Comparison of ENCODE assay signal across 21 cellular contexts in genomic region chr3:112995800-112996199, GRCh38. TPM values are rescaled to one million over a fixed set of nuclear protein-coding genes. Genes with fewer than 3 reads are reported as not detected.
A peak's percentile ranks its signal among the peaks of the same experiment; 100 is the strongest.
DNase-seq lines count a peak whose midpoint lies in the region; ATAC-seq, FAIRE-seq and TF ChIP-seq lines count a peak whose summit lies in the region.
"Had no signal": no experiment of that assay in that cellular context is flagged by ENCODE, and none has a peak within 500 bp of the region (broad histone marks: within the 10 kb centered on the region; RNA-seq: fewer than 3 reads in every experiment).

No MANE protein-coding gene starts in this region.

- peaks cover 5 to 39% (median 21%) of the 10 kb centered on the region in 5 donors for H3K36me3 Mint-ChIP-seq in naive thymus-derived CD4-positive, alpha-beta T cell

- H3K4me2 ChIP-seq in HepG2 (ENCODE audit: low read depth, low read length) (no peak overlapping the region), Loucy (ENCODE audit: low read depth, low read length, poor library complexity, severe bottlenecking) (peak overlapping the region; percentile 7)

- no peaks in the 10 kb centered on the region for H3K27me3 Mint-ChIP-seq in naive thymus-derived CD4-positive, alpha-beta T cell
- H3K27me3 Mint-ChIP-seq: CD4-positive, alpha-beta memory T cell; IgD-negative memory B cell had no signal

- TF ChIP-seq CTCF in HepG2 (CRISPR knock-in tag; IDR thresholded peaks at IDR 0.05) (no peak), right lobe of liver (IDR thresholded peaks at IDR 0.05) (no peak), Loucy (conservative IDR thresholded peaks at IDR 0.05; ENCODE audit: low read length) (no peak)

- peak overlapping the region in 1 of 10 donors; percentile 8 for H3K4me3 Mint-ChIP-seq in naive thymus-derived CD4-positive, alpha-beta T cell
- H3K4me3 Mint-ChIP-seq: CD4-positive, alpha-beta memory T cell; HFFc6; IgD-negative memory B cell had no signal

- H3K9me3 ChIP-seq in HepG2 (ENCODE audit: low read length), result no peaks in the 10 kb centered on the region
- H3K9me3 ChIP-seq in right lobe of liver, result no peaks in the 10 kb centered on the region
- H3K9me3 ChIP-seq in Loucy (ENCODE audit: insufficient read depth, low read depth, low read length), result no peaks in the 10 kb centered on the region
- H3K9me3 ChIP-seq in naive thymus-derived CD4-positive, alpha-beta T cell (ENCODE audit: control insufficient read depth in 2 of 3, low read length in 3 of 3), result no peaks in the 10 kb centered on the region

- H3K27ac Mint-ChIP-seq in naive thymus-derived CD4-positive, alpha-beta T cell, result peak overlapping the region in 6 of 9 donors; percentile 24 to 98 (median 74)
- H3K27ac Mint-ChIP-seq: HFFc6 had no signal

- H4K20me1 ChIP-seq in HepG2 (ENCODE audit: insufficient read depth, low read length) (no peaks in the 10 kb centered on the region), Loucy (ENCODE audit: insufficient read depth, low read length, poor library complexity, severe bottlenecking) (peaks cover 15% of the 10 kb centered on the region)

- no peak for TF ChIP-seq EP300 in HepG2 (IDR thresholded peaks at IDR 0.05; ENCODE audit: low read depth in 2 of 2, low read length in 2 of 2)
- no peak for TF ChIP-seq EP300 in HepG2 (CRISPR knock-in tag; IDR thresholded peaks at IDR 0.05; ENCODE audit: borderline replicate concordance)

- no peaks in the 10 kb centered on the region; a peak in 1 of 5 replicates for H3K27me3 ChIP-seq in HepG2 (ENCODE audit: control insufficient read depth in 1 of 2, insufficient read depth in 2 of 2, low read length in 2 of 2)
- H3K27me3 ChIP-seq in right lobe of liver, result no peaks in the 10 kb centered on the region
- H3K27me3 ChIP-seq in Loucy (ENCODE audit: insufficient read depth, low read length, poor library complexity, severe bottlenecking), result no peaks in the 10 kb centered on the region
- H3K27me3 ChIP-seq in naive thymus-derived CD4-positive, alpha-beta T cell (ENCODE audit: control insufficient read depth in 2 of 2, insufficient read depth in 2 of 2, low read length in 2 of 2), result no peaks in the 10 kb centered on the region

- ATAC-seq in HepG2, result no peak
- no peak for ATAC-seq in right lobe of liver
- no peak for ATAC-seq in naive thymus-derived CD4-positive, alpha-beta T cell
- ATAC-seq: HCT116 had no signal

- no peak overlapping the region for H3K9ac ChIP-seq in HepG2 (ENCODE audit: insufficient read depth, low read depth, low read length)
- H3K9ac ChIP-seq in Loucy (ENCODE audit: low read depth, low read length, poor library complexity, severe bottlenecking), result no peak overlapping the region

- intact Hi-C loops in HepG2 (cut with micrococcal nuclease; ENCODE audit: unreplicated experiment) (no loop called here), right lobe of liver (cut with DNase I) (no loop called here)
- intact Hi-C loops in naive thymus-derived CD4-positive, alpha-beta T cell (cut with micrococcal nuclease), result loop anchor here in 1 of 2 donors (10.0 kb wide), 2 partner anchors 531 to 691 kb away; no protein-coding TSS in a partner anchor

- no peak for DNase-seq in HepG2 (ENCODE audit: low spot score)
- no peak for DNase-seq in right lobe of liver
- no peak for DNase-seq in naive thymus-derived CD4-positive, alpha-beta T cell
- DNase-seq in epidermal melanocyte (ENCODE audit: insufficient read length, low spot score), result no peak
- no peak for DNase-seq in middle frontal gyrus (ENCODE audit: extremely low spot score, low spot score)
- DNase-seq: AML-193; CD4-positive, alpha-beta memory T cell; DMS153; DMS79 treated with DMSO at 0.1 percent for 48 hours; GF-D8; GOT3; H7; HFFc6 had no signal

- H2AFZ ChIP-seq in HepG2 (ENCODE audit: low read length) (no peak overlapping the region), Loucy (ENCODE audit: low read length) (no peak overlapping the region)

- FAIRE-seq in HepG2 (lab: Jason Lieb, UNC), result no peak
- FAIRE-seq: A204.1 had no signal

- TF ChIP-seq RAD21 in HepG2 (CRISPR knock-in tag; IDR thresholded peaks at IDR 0.05), result no peak

- no peaks in the 10 kb centered on the region; the same call in 1 of the 2 replicates for H3F3A ChIP-seq in Loucy (ENCODE audit: low read depth)

- POLR2A ChIA-PET in HepG2 (lab: Yijun Ruan, JAX), result no interaction called here
- POLR2A ChIA-PET in naive thymus-derived CD4-positive, alpha-beta T cell (lab: Charles Lee), result interaction anchor here (10.2 kb wide), 1 partner anchor 10 kb away, joined by 168 read pairs; no protein-coding TSS in a partner anchor

- H3K36me3 ChIP-seq in HepG2 (replicated peaks in 1 of 2; ENCODE audit: control insufficient read depth in 1 of 2, insufficient read depth in 2 of 2, low read length in 2 of 2) (peaks cover 4 to 18% of the 10 kb centered on the region in 2 experiments; a peak in 4 of 5 replicates), right lobe of liver (peaks cover 0 to 6% (median 0%) of the 10 kb centered on the region in 4 donors), Loucy (ENCODE audit: insufficient read depth, low read length) (peaks cover 17% of the 10 kb centered on the region; the same call in 1 of the 2 replicates)
- H3K36me3 ChIP-seq in naive thymus-derived CD4-positive, alpha-beta T cell (ENCODE audit: control insufficient read depth in 2 of 3, insufficient read depth in 3 of 3, low read length in 3 of 3), result peaks cover 0 to 36% (median 5%) of the 10 kb centered on the region in 3 experiments

- H3K79me2 ChIP-seq in HepG2 (ENCODE audit: insufficient read depth, low read length) (peaks cover 14% of the 10 kb centered on the region), Loucy (ENCODE audit: insufficient read depth, low read length) (peaks cover 40% of the 10 kb centered on the region)

- H3K4me1 ChIP-seq in HepG2 (ENCODE audit: insufficient read depth, low read length) (peaks cover 20% of the 10 kb centered on the region), right lobe of liver (peaks cover 0 to 15% (median 0%) of the 10 kb centered on the region in 4 donors), Loucy (ENCODE audit: insufficient read depth, low read length, poor library complexity, severe bottlenecking) (peaks cover 30% of the 10 kb centered on the region)
- H3K4me1 ChIP-seq in naive thymus-derived CD4-positive, alpha-beta T cell (ENCODE audit: control insufficient read depth in 2 of 2, insufficient read depth in 2 of 2, low read length in 2 of 2), result peaks cover 18 to 19% of the 10 kb centered on the region in 2 donors

- no TSS peak for BruUV-seq in HepG2 (replicated peaks; lab: Mats Ljungman, UMichigan)

- 99% methylated on average over 4 of the region's 4 CpGs for WGBS in HepG2 (ENCODE audit: low lambda C conversion rate)
- WGBS in right lobe of liver (ENCODE audit: insufficient coverage, low coverage, low lambda C conversion rate, missing lambda C conversion rate), result 91% methylated on average over 4 of the region's 4 CpGs

- H3K4me1 Mint-ChIP-seq in naive thymus-derived CD4-positive, alpha-beta T cell, result peaks cover 30 to 93% (median 79%) of the 10 kb centered on the region in 7 donors

- no peaks in the 10 kb centered on the region for H3K9me3 Mint-ChIP-seq in naive thymus-derived CD4-positive, alpha-beta T cell
- H3K9me3 Mint-ChIP-seq: CD4-positive, alpha-beta memory T cell; HFFc6; IgD-negative memory B cell had no signal

- CTCF ChIA-PET in HepG2 (lab: Yijun Ruan, JAX; ENCODE audit: low intra/inter-chr PET ratio, low total read pairs), result no interaction called here
- CTCF ChIA-PET in naive thymus-derived CD4-positive, alpha-beta T cell (lab: Charles Lee), result interaction anchor here (2.0 kb wide), 1 partner anchor 10 kb away, joined by 7 read pairs; no protein-coding TSS in a partner anchor

- H3K27ac ChIP-seq in HepG2 (ENCODE audit: extremely low read length, insufficient read depth, low read length), result no peak overlapping the region
- no peak overlapping the region for H3K27ac ChIP-seq in right lobe of liver
- H3K27ac ChIP-seq in naive thymus-derived CD4-positive, alpha-beta T cell (ENCODE audit: low read depth, low read length), result no peak overlapping the region
- H3K27ac ChIP-seq: C4-2B, HL-60 had no signal

- in situ Hi-C loops in HepG2 (cut with HindIII; ENCODE audit: extremely low pct_ligation_motif_present, low pct_unique_long_range_greater_than_20kb), result no loop called here

- no peak overlapping the region for H3K4me3 ChIP-seq in HepG2 (replicated peaks in 1 of 3; ENCODE audit: insufficient read depth in 1 of 3, low read depth in 2 of 3, low read length in 3 of 3)
- no peak overlapping the region for H3K4me3 ChIP-seq in right lobe of liver
- no peak overlapping the region for H3K4me3 ChIP-seq in Loucy (ENCODE audit: low read length, poor library complexity, severe bottlenecking)
- H3K4me3 ChIP-seq in naive thymus-derived CD4-positive, alpha-beta T cell (ENCODE audit: low read length), result no peak overlapping the region

- H3K9me2 ChIP-seq in Loucy (replicated peaks; ENCODE audit: low read depth, low read length), result no peaks in the 10 kb centered on the region

- no peak for TF ChIP-seq POLR2A in HepG2 (IDR thresholded peaks at IDR 0.05; ENCODE audit: insufficient read depth in 1 of 2, low read depth in 2 of 2, low read length in 2 of 2)
- no peak for TF ChIP-seq POLR2A in right lobe of liver (IDR thresholded peaks at IDR 0.05)

RNA-seq across cellular contexts. Expression of gene GTPBP8, which starts 5.0 kb away (rescaled TPM):
- total RNA-seq in HepG2 (2016; rRNA removed; fragmentation: Illumina TruSeq; extraction: Trizol), result 16.7 and 26.7 TPM in 2 replicates
- total RNA-seq in HepG2 (2016; cell fraction: cytosol; rRNA removed; fragmentation: Illumina TruSeq; extraction: Trizol; ENCODE audit: low read depth), result 4.1 and 5.9 TPM in 2 replicates
- 18.2 and 28.9 TPM in 2 replicates for total RNA-seq in HepG2 (2016; cell fraction: insoluble cytoplasmic fraction; rRNA removed; fragmentation: Illumina TruSeq; extraction: Trizol)
- 7.1 and 9.6 TPM in 2 replicates for total RNA-seq in HepG2 (2016; cell fraction: membrane; rRNA removed; fragmentation: Illumina TruSeq; extraction: Trizol)
- 11.9 and 13.8 TPM in 2 replicates for total RNA-seq in HepG2 (2016; cell fraction: nucleus; rRNA removed; fragmentation: Illumina TruSeq; extraction: Trizol)
- 9.1 and 12.5 TPM in 2 replicates for polyA plus RNA-seq in HepG2 (2011; rRNA removed)
- polyA plus RNA-seq in HepG2 (2011; cell fraction: cytosol; rRNA removed), result 13.0 and 18.4 TPM in 2 replicates
- 17.1 and 17.4 TPM in 2 replicates for polyA plus RNA-seq in HepG2 (2011; cell fraction: nucleus; rRNA removed)
- polyA plus RNA-seq in HepG2 (2012), result 10.1 and 10.3 TPM in 2 replicates
- polyA plus RNA-seq in HepG2 (2016; cell fraction: cytosol; fragmentation: Illumina TruSeq; extraction: Trizol; ENCODE audit: low read depth), result 4.4 and 5.3 TPM in 2 replicates
- 21.6 and 26.4 TPM in 2 replicates for polyA plus RNA-seq in HepG2 (2016; cell fraction: insoluble cytoplasmic fraction; fragmentation: Illumina TruSeq; extraction: Trizol; ENCODE audit: low read depth)
- polyA plus RNA-seq in HepG2 (2016; cell fraction: membrane; fragmentation: Illumina TruSeq; extraction: Trizol; ENCODE audit: low read depth), result 6.3 and 6.8 TPM in 2 replicates
- polyA plus RNA-seq in HepG2 (2016; cell fraction: nucleus; fragmentation: Illumina TruSeq; extraction: Trizol; ENCODE audit: insufficient read depth, low read depth), result 12.4 and 13.5 TPM in 2 replicates
- polyA minus RNA-seq in HepG2 (2011; rRNA and poly(A)+ RNA removed; ENCODE audit: low replicate concordance), result 38.5 and 39.1 TPM in 2 replicates
- 8.9 and 9.7 TPM in 2 replicates for polyA minus RNA-seq in HepG2 (2011; cell fraction: cytosol; rRNA and poly(A)+ RNA removed)
- 29.7 and 32.4 TPM in 2 replicates for polyA minus RNA-seq in HepG2 (2011; cell fraction: nucleus; rRNA and poly(A)+ RNA removed)
- 10 to 100 TPM in 2 of 6 experiments, 1 to 10 TPM in 4; 3.7 to 16.2 (median 7.5) TPM for total RNA-seq in right lobe of liver
- 10 to 100 TPM; 12.6 to 49.1 (median 26.4) TPM for total RNA-seq in naive thymus-derived CD4-positive, alpha-beta T cell
- 10 to 100 TPM; 31.1 to 32.8 TPM for polyA plus RNA-seq in naive thymus-derived CD4-positive, alpha-beta T cell

RNA-seq across cellular contexts. Expression of gene CD200R1, which starts 20.9 kb away (rescaled TPM):
- total RNA-seq in HepG2 (2016; rRNA removed; fragmentation: Illumina TruSeq; extraction: Trizol) (not detected in 2 replicates), right lobe of liver (1 to 10 TPM in 2 of 6 experiments, under 1 TPM in 4; 0.44 to 1.4 (median 0.86) TPM)
- not detected in 2 replicates for total RNA-seq in HepG2 (2016; cell fraction: cytosol; rRNA removed; fragmentation: Illumina TruSeq; extraction: Trizol; ENCODE audit: low read depth)
- total RNA-seq in HepG2 (2016; cell fraction: insoluble cytoplasmic fraction; rRNA removed; fragmentation: Illumina TruSeq; extraction: Trizol), result not detected in 2 replicates
- total RNA-seq in HepG2 (2016; cell fraction: membrane; rRNA removed; fragmentation: Illumina TruSeq; extraction: Trizol), result not detected in 2 replicates
- not detected in 2 replicates for total RNA-seq in HepG2 (2016; cell fraction: nucleus; rRNA removed; fragmentation: Illumina TruSeq; extraction: Trizol)
- 0.04 and 0.05 TPM in 2 replicates for polyA plus RNA-seq in HepG2 (2011; rRNA removed)
- polyA plus RNA-seq in HepG2 (2011; cell fraction: cytosol; rRNA removed), result not detected in 2 replicates
- polyA plus RNA-seq in HepG2 (2011; cell fraction: nucleus; rRNA removed), result not detected in 2 replicates
- not detected in 2 replicates for polyA plus RNA-seq in HepG2 (2012)
- not detected in 2 replicates for polyA plus RNA-seq in HepG2 (2016; cell fraction: cytosol; fragmentation: Illumina TruSeq; extraction: Trizol; ENCODE audit: low read depth)
- polyA plus RNA-seq in HepG2 (2016; cell fraction: insoluble cytoplasmic fraction; fragmentation: Illumina TruSeq; extraction: Trizol; ENCODE audit: low read depth), result not detected in 2 replicates
- not detected in 2 replicates for polyA plus RNA-seq in HepG2 (2016; cell fraction: membrane; fragmentation: Illumina TruSeq; extraction: Trizol; ENCODE audit: low read depth)
- not detected in 2 replicates for polyA plus RNA-seq in HepG2 (2016; cell fraction: nucleus; fragmentation: Illumina TruSeq; extraction: Trizol; ENCODE audit: insufficient read depth, low read depth)
- not detected in 2 replicates for polyA minus RNA-seq in HepG2 (2011; rRNA and poly(A)+ RNA removed; ENCODE audit: low replicate concordance)
- polyA minus RNA-seq in HepG2 (2011; cell fraction: cytosol; rRNA and poly(A)+ RNA removed), result not detected in 2 replicates
- polyA minus RNA-seq in HepG2 (2011; cell fraction: nucleus; rRNA and poly(A)+ RNA removed), result not detected in 2 replicates
- total RNA-seq in naive thymus-derived CD4-positive, alpha-beta T cell, result 10 to 100 TPM; 11.2 to 22.9 (median 17.8) TPM
- polyA plus RNA-seq in naive thymus-derived CD4-positive, alpha-beta T cell, result 10 to 100 TPM; 18.8 to 20.9 TPM
- total RNA-seq: HFFc6, HT1080 had no signal
- polyA plus RNA-seq: BJ had no signal

Comparison
In these comparisons a context has a peak if more than half of its experiments do, and no peak if none do; other contexts are left out.
1. RNA of gene CD200R1, which starts 20.9 kb away (total RNA-seq): 11.2 to 22.9 TPM in naive thymus-derived CD4-positive, alpha-beta T cell; 0.44 to 1.4 TPM in right lobe of liver and not detected in HepG2; every median in the first group is over 4 times any median in the second.